ENCODE assay signal across 9 cellular contexts in genomic region chr11:21511835-21512440, GRCh38.
DNase-seq lines count a peak whose midpoint lies in the region; ATAC-seq, FAIRE-seq and TF ChIP-seq lines count a peak whose summit lies in the region.
"Had no signal": no experiment of that assay in that cellular context is flagged by ENCODE, and none has a peak within 500 bp of the region (broad histone marks: within the 10 kb centered on the region; RNA-seq: fewer than 3 reads in every experiment).

No MANE protein-coding gene starts in this region.

- in situ Hi-C loops in ACHN (cut with HindIII; ENCODE audit: low pct_ligation_motif_present, low pct_unique_long_range_greater_than_20kb, low sequenced_read_pairs), result no loop called here

- no peaks in the 10 kb centered on the region for H3K9me3 Mint-ChIP-seq in T-helper 2 cell treated with Interferon-gamma antibody and Interleukin-4, amounts not matched to agents 5 μg/mL and 100 μg/mL, for 36 hours

- H3K4me3 ChIP-seq in foreskin fibroblast (ENCODE audit: low read depth in 1 of 2, low read length in 2 of 2) (no peak overlapping the region), psoas muscle (no peak overlapping the region)
- H3K4me3 ChIP-seq: thoracic aorta had no signal

- H3K27ac Mint-ChIP-seq in T-helper 2 cell treated with Interferon-gamma antibody and Interleukin-4, amounts not matched to agents 5 μg/mL and 100 μg/mL, for 36 hours, result no peak overlapping the region

- no peaks in the 10 kb centered on the region for H3K27me3 ChIP-seq in psoas muscle (ENCODE audit: insufficient read depth in 3 of 3, low read length in 2 of 3)

- H3K4me1 ChIP-seq in psoas muscle, result no peaks in the 10 kb centered on the region

- DNase-seq in ACHN (peak; percentile 71), GM12892 (ENCODE audit: insufficient read length) (peak; percentile 2), NCI-H1105 treated with DMSO at 0.1 percent for 48 hours (lab: John Stamatoyannopoulos, UW) (peak; percentile 83), foreskin fibroblast (peak in 1 of 2 donors; percentile 1), psoas muscle (peak; percentile 23 to 53), dedifferentiated amniotic fluid mesenchymal stem cell (ENCODE audit: extremely low spot score) (no peak)
- DNase-seq in T-helper 2 cell treated with Interferon-gamma antibody and Interleukin-4, amounts not matched to agents 5 μg/mL and 100 μg/mL, for 36 hours (ENCODE audit: low spot score), result peak; percentile 3

- H3K9me3 ChIP-seq in psoas muscle, result no peaks in the 10 kb centered on the region
- H3K9me3 ChIP-seq: thoracic aorta had no signal

- WGBS in psoas muscle, 3 donors, result 25 to 40% (median 25%) methylated on average over 2 of the region's 2 CpGs

- no peak overlapping the region for H3K27ac ChIP-seq in psoas muscle
- H3K27ac ChIP-seq: thoracic aorta had no signal

- FAIRE-seq in GM12892 (lab: Jason Lieb, UNC), result peak; percentile 46

- no peak overlapping the region for H3K4me3 Mint-ChIP-seq in T-helper 2 cell treated with Interferon-gamma antibody and Interleukin-4, amounts not matched to agents 5 μg/mL and 100 μg/mL, for 36 hours

- no peaks in the 10 kb centered on the region for H3K36me3 ChIP-seq in psoas muscle (ENCODE audit: insufficient read depth in 1 of 2, low read depth in 1 of 2)
- H3K36me3 ChIP-seq: thoracic aorta had no signal

- no peaks in the 10 kb centered on the region for H3K4me1 Mint-ChIP-seq in T-helper 2 cell treated with Interferon-gamma antibody and Interleukin-4, amounts not matched to agents 5 μg/mL and 100 μg/mL, for 36 hours (ENCODE audit: low read depth)

- H3K27me3 Mint-ChIP-seq in T-helper 2 cell treated with Interferon-gamma antibody and Interleukin-4, amounts not matched to agents 5 μg/mL and 100 μg/mL, for 36 hours (ENCODE audit: low read depth), result no peaks in the 10 kb centered on the region

- TF ChIP-seq CTCF in foreskin fibroblast (IDR thresholded peaks at IDR 0.05; ENCODE audit: low read depth, low read length), result peak; percentile 13
- TF ChIP-seq CTCF in psoas muscle (IDR thresholded peaks at IDR 0.05), result peak; percentile 28

- intact Hi-C loops in psoas muscle (cut with DNase I), result loop anchor here in 1 of 2 donors (10.0 kb wide), 1 partner anchor 623 kb away; no protein-coding TSS in a partner anchor

- ATAC-seq in HG02840 (IDR thresholded peaks at IDR 0.05; ENCODE audit: low FRiP score, unreplicated experiment), result peak; percentile 69
- no peak for ATAC-seq in psoas muscle

- H3K36me3 Mint-ChIP-seq in T-helper 2 cell treated with Interferon-gamma antibody and Interleukin-4, amounts not matched to agents 5 μg/mL and 100 μg/mL, for 36 hours (ENCODE audit: low read depth), result no peaks in the 10 kb centered on the region

- no peak for TF ChIP-seq POLR2A in GM12892 (IDR thresholded peaks at IDR 0.05; ENCODE audit: low read depth, low read length)
